14 cellular contexts compared by ENCODE assay signal in the genomic region with DNA sequence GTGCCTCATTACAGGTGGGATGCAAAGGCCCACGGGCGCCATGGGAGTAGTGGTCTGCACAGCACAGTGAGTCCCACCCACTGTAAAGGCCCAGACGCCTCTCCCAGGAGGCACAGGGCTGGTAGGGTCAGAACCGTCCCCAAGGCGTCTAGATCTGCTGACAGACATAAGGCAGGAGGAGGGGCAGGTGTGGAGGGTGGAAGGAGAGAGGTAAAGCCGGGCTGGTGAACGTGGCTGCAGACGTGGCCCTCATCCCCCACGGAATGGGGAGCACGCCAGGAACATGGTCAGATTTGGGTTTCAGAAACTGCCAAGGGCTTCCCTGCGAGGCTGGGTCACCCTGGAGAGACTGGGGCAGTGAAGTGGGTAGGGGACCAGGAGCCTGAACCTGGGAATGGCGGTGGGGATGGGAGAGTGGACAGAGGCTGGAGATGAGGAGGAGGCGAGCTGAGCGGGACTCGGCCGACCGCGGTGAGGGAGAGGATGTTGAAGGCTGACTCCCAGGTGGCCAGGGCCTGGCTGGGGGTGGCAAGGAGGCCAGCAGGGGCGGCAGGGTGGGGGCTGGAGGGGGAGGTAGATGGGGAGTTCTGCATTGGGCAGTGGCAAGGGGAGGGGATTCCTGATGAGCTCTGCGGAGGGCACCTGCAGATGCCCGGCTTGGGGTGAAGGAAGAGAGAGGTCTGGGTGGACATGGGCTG.
DNase-seq lines count a peak whose midpoint lies in the region; ATAC-seq and TF ChIP-seq lines count a peak whose summit lies in the region.
"Had no signal": no experiment of that assay in that cellular context is flagged by ENCODE, and none has a peak within 500 bp of the region (broad histone marks: within the 10 kb centered on the region; RNA-seq: fewer than 3 reads in every experiment).

No MANE protein-coding gene starts in this region.

- no peak overlapping the region for H2BK5ac ChIP-seq in neuronal stem cell (ENCODE audit: low read length)

- ATAC-seq in Right ventricle myocardium superior (ENCODE audit: poor library complexity) (no peak), GM21737 (IDR thresholded peaks at IDR 0.05; ENCODE audit: unreplicated experiment) (no peak)

- DNase-seq in Right ventricle myocardium superior (peak; percentile 31), cardiac septum (ENCODE audit: low spot score) (no peak), OCI-LY7 (ENCODE audit: low spot score) (no peak), chondrocyte (ENCODE audit: low spot score) (peak; percentile 75), neuronal stem cell (ENCODE audit: low spot score) (no peak), COR-L47 (lab: John Stamatoyannopoulos, UW) (no peak), cerebellum (ENCODE audit: low spot score) (no peak)
- DNase-seq: NCI-H1436, NCI-H2029 treated with DMSO at 0.1 percent for 48 hours, NCI-H510A treated with DMSO at 0.1 percent for 48 hours, SJCRH30 had no signal

- H2AK5ac ChIP-seq in neuronal stem cell (ENCODE audit: low read depth, low read length), result peak overlapping the region; percentile 43

- no peaks in the 10 kb centered on the region for H3K27me3 Mint-ChIP-seq in chondrocyte (ENCODE audit: low read depth)

- H3K79me2 ChIP-seq in OCI-LY7 (ENCODE audit: insufficient read depth, low read depth, low read length), result no peaks in the 10 kb centered on the region

- WGBS in neuronal stem cell (ENCODE audit: extremely low coverage in 2 of 2, insufficient read length in 2 of 2, insufficient replicate concordance in 1 of 2), 2 donors, result no CpG with 5 or more reads among the region's 21 CpGs

- H3K9me3 ChIP-seq in OCI-LY7 (ENCODE audit: low read length), result no peaks in the 10 kb centered on the region
- H3K9me3 ChIP-seq in neuronal stem cell (replicated peaks in 1 of 2; ENCODE audit: control insufficient read depth in 2 of 2, insufficient read depth in 1 of 2, low read depth in 1 of 2, low read length in 2 of 2), result no peaks in the 10 kb centered on the region
- H3K9me3 ChIP-seq: BLaER1, SJCRH30 had no signal

- CTCF ChIA-PET in OCI-LY7 (lab: Charles Lee; ENCODE audit: unreplicated experiment), result no interaction called here

- POLR2A ChIA-PET in OCI-LY7 (lab: Charles Lee), result interaction anchor here (0.6 kb wide), 1 partner anchor 179 kb away, joined by 3 read pairs; no protein-coding TSS in a partner anchor

- no peak overlapping the region for H4K8ac ChIP-seq in neuronal stem cell (ENCODE audit: low read depth, low read length)

- H3K79me1 ChIP-seq in neuronal stem cell (ENCODE audit: low read depth, low read length), result peaks cover 2% of the 10 kb centered on the region

- no peaks in the 10 kb centered on the region for H3K9me3 Mint-ChIP-seq in chondrocyte (ENCODE audit: low read depth)

- no peak overlapping the region for H3K4ac ChIP-seq in neuronal stem cell (ENCODE audit: low read length)

- peak overlapping the region; percentile 67 for H3K14ac ChIP-seq in neuronal stem cell (ENCODE audit: low read length)

- intact Hi-C loops in Right ventricle myocardium superior (cut with DNase I) (no loop called here), cardiac septum (cut with DNase I) (no loop called here), OCI-LY7 (cut with micrococcal nuclease; ENCODE audit: unreplicated experiment) (no loop called here)

- H3K9ac ChIP-seq in neuronal stem cell (ENCODE audit: low read depth, low read length, poor library complexity), result peak overlapping the region; percentile 55
- H3K9ac ChIP-seq: BLaER1 had no signal

- H3K4me2 ChIP-seq in OCI-LY7 (ENCODE audit: low read length) (0 out of 2 replicates have a peak overlapping the region, but pooled peaks have one; percentile 20), neuronal stem cell (ENCODE audit: insufficient read depth, low read length, poor library complexity, severe bottlenecking) (no peak overlapping the region)
- H3K4me2 ChIP-seq: BLaER1 had no signal

- H3K23ac ChIP-seq in neuronal stem cell (ENCODE audit: low read depth, low read length, poor library complexity), result peak overlapping the region; percentile 81

- H2BK15ac ChIP-seq in neuronal stem cell (ENCODE audit: low read length), result no peak overlapping the region

- no peak overlapping the region for H2AFZ ChIP-seq in OCI-LY7 (ENCODE audit: low read length)
- H2AFZ ChIP-seq in neuronal stem cell (ENCODE audit: low read length), result no peak overlapping the region

- peaks cover 0 to 11% (median 0%) of the 10 kb centered on the region in 3 experiments for H3K27me3 ChIP-seq in neuronal stem cell (ENCODE audit: control insufficient read depth in 3 of 3, insufficient read depth in 3 of 3, low read depth in 1 of 3, low read length in 3 of 3)
- H3K27me3 ChIP-seq: BLaER1, SJCRH30 had no signal

- no peak overlapping the region for H3K27ac ChIP-seq in OCI-LY7 (ENCODE audit: low read depth, low read length, poor library complexity, severe bottlenecking)
- no peak overlapping the region for H3K27ac ChIP-seq in neuronal stem cell (replicated peaks; ENCODE audit: low read length)
- H3K27ac ChIP-seq: BLaER1, HL-60, SJCRH30 had no signal

- peak overlapping the region; percentile 30 for H2BK12ac ChIP-seq in neuronal stem cell (ENCODE audit: low read length)

- no peak overlapping the region for H3K4me3 Mint-ChIP-seq in chondrocyte (ENCODE audit: unreplicated experiment)

- peak overlapping the region; percentile 41 for H3K27ac Mint-ChIP-seq in chondrocyte (ENCODE audit: unreplicated experiment)

- H4K91ac ChIP-seq in neuronal stem cell (ENCODE audit: low read depth, low read length, poor library complexity), result no peak overlapping the region

- no peaks in the 10 kb centered on the region for H3K9me2 ChIP-seq in OCI-LY7 (ENCODE audit: insufficient read depth, low read length)

- peak overlapping the region; percentile 31 for H3K4me3 ChIP-seq in OCI-LY7 (ENCODE audit: low read depth, low read length, poor library complexity, severe bottlenecking)
- H3K4me3 ChIP-seq in neuronal stem cell (ENCODE audit: low read length in 2 of 2), result no peak overlapping the region
- H3K4me3 ChIP-seq: BLaER1, SJCRH30 had no signal

- peak overlapping the region; percentile 25 for H3K18ac ChIP-seq in neuronal stem cell (ENCODE audit: low read length)

- peak overlapping the region; percentile 53 for H2BK120ac ChIP-seq in neuronal stem cell (ENCODE audit: low read depth, low read length)

- no TSS peak for BruUV-seq in OCI-LY7 (replicated peaks; lab: Mats Ljungman, UMichigan)

- H3K4me1 ChIP-seq in OCI-LY7 (ENCODE audit: insufficient read depth, low read length, poor library complexity, severe bottlenecking), result peaks cover 8% of the 10 kb centered on the region
- peaks cover 9 to 17% of the 10 kb centered on the region in 2 donors for H3K4me1 ChIP-seq in neuronal stem cell (ENCODE audit: control insufficient read depth in 2 of 2, insufficient read depth in 1 of 2, low read depth in 1 of 2, low read length in 2 of 2)

- TF ChIP-seq CTCF in OCI-LY7 (conservative IDR thresholded peaks at IDR 0.05; ENCODE audit: low read length) (no peak), chondrocyte (IDR thresholded peaks at IDR 0.05) (no peak)

- H3K36me3 ChIP-seq in OCI-LY7 (ENCODE audit: insufficient read depth, low read length), result no peaks in the 10 kb centered on the region
- H3K36me3 ChIP-seq in neuronal stem cell (replicated peaks in 1 of 2; ENCODE audit: control insufficient read depth in 2 of 2, insufficient read depth in 2 of 2, low read length in 2 of 2), result no peaks in the 10 kb centered on the region
- H3K36me3 ChIP-seq: BLaER1, SJCRH30 had no signal

- H3K4me1 Mint-ChIP-seq in chondrocyte (ENCODE audit: low read depth), result peaks cover 5% of the 10 kb centered on the region

- no peaks in the 10 kb centered on the region for H4K20me1 ChIP-seq in OCI-LY7 (ENCODE audit: insufficient read depth, low read length)
- H4K20me1 ChIP-seq: BLaER1 had no signal

- peaks cover 6% of the 10 kb centered on the region for H3K36me3 Mint-ChIP-seq in chondrocyte (ENCODE audit: low read depth)

Comparison
In these comparisons a context has a peak if more than half of its experiments do, and no peak if none do; other contexts are left out.
1. DNase-seq: peak in Right ventricle myocardium superior (single experiment) and chondrocyte (single experiment); none in cardiac septum (single experiment), OCI-LY7 (single experiment), neuronal stem cell (single experiment), COR-L47 (single experiment) and cerebellum (single experiment).